In the genomic region with DNA sequence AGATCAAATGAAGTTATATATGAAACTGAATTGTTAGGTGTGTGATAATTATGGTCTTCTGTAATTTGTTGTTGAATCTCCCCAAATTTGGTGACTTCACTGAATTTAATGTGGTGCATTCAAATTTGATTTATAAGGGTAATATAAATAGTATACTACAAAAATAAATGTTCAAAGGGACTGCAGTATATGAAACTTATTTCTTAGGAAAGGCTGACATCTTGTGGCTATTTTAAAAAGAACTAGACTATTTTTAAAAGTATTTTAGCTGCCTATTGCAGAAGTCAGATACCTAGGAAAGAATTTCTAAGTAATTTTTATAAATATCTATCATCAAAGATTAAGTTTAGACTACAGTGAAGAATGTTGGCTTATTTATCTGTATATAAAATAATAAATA, we compare ENCODE assay signal across 9 cellular contexts. TPM values are rescaled to one million over a fixed set of nuclear protein-coding genes. Genes with fewer than 3 reads are reported as not detected.
DNase-seq lines count a peak whose midpoint lies in the region; ATAC-seq and TF ChIP-seq lines count a peak whose summit lies in the region.
"Had no signal": no experiment of that assay in that cellular context is flagged by ENCODE, and none has a peak within 500 bp of the region (broad histone marks: within the 10 kb centered on the region; RNA-seq: fewer than 3 reads in every experiment).

No MANE protein-coding gene starts in this region.

- H3K4me3 Mint-ChIP-seq in activated naive CD8-positive, alpha-beta T cell treated with anti-CD3 and anti-CD28 coated beads for 36 hours = no peak overlapping the region
- H3K4me3 Mint-ChIP-seq: stimulated activated naive B cell treated with anti-CD40 and anti-IgM and Interleukin-4, amounts not matched to agents 10 μg/mL and 1 μg/mL and 100 μg/mL, for 72 hours had no signal

- no peaks in the 10 kb centered on the region for H3K79me2 ChIP-seq in hepatocyte

- H3K4me1 Mint-ChIP-seq in activated naive CD8-positive, alpha-beta T cell treated with anti-CD3 and anti-CD28 coated beads for 36 hours = no peaks in the 10 kb centered on the region
- H3K4me1 Mint-ChIP-seq: stimulated activated naive B cell treated with anti-CD40 and anti-IgM and Interleukin-4, amounts not matched to agents 10 μg/mL and 1 μg/mL and 100 μg/mL, for 72 hours had no signal

- no peak overlapping the region for H3K4me3 ChIP-seq in hepatocyte

- H3K36me3 Mint-ChIP-seq in activated naive CD8-positive, alpha-beta T cell treated with anti-CD3 and anti-CD28 coated beads for 36 hours = no peaks in the 10 kb centered on the region
- H3K36me3 Mint-ChIP-seq: stimulated activated naive B cell treated with anti-CD40 and anti-IgM and Interleukin-4, amounts not matched to agents 10 μg/mL and 1 μg/mL and 100 μg/mL, for 72 hours had no signal

- no peaks in the 10 kb centered on the region for H3K27me3 ChIP-seq in hepatocyte

- no peaks in the 10 kb centered on the region for H3K9me3 Mint-ChIP-seq in activated naive CD8-positive, alpha-beta T cell treated with anti-CD3 and anti-CD28 coated beads for 36 hours
- H3K9me3 Mint-ChIP-seq: stimulated activated naive B cell treated with anti-CD40 and anti-IgM and Interleukin-4, amounts not matched to agents 10 μg/mL and 1 μg/mL and 100 μg/mL, for 72 hours had no signal

- no peak overlapping the region for H3K27ac Mint-ChIP-seq in activated naive CD8-positive, alpha-beta T cell treated with anti-CD3 and anti-CD28 coated beads for 36 hours
- H3K27ac Mint-ChIP-seq: stimulated activated naive B cell treated with anti-CD40 and anti-IgM and Interleukin-4, amounts not matched to agents 10 μg/mL and 1 μg/mL and 100 μg/mL, for 72 hours had no signal

- in situ Hi-C loops in Caki2 (cut with HindIII; ENCODE audit: low pct_unique_long_range_greater_than_20kb, low sequenced_read_pairs) = no loop called here
- in situ Hi-C loops in SK-MEL-5 (cut with HindIII; ENCODE audit: low pct_unique_long_range_greater_than_20kb, low sequenced_read_pairs) = no loop called here

- TF ChIP-seq CTCF in hepatocyte (IDR thresholded peaks at IDR 0.05; ENCODE audit: poor library complexity) = peak; percentile 63
- TF ChIP-seq CTCF in omental fat pad (IDR thresholded peaks at IDR 0.05) = no peak

- H3K27me3 Mint-ChIP-seq in activated naive CD8-positive, alpha-beta T cell treated with anti-CD3 and anti-CD28 coated beads for 36 hours = peaks cover 13% of the 10 kb centered on the region
- H3K27me3 Mint-ChIP-seq: stimulated activated naive B cell treated with anti-CD40 and anti-IgM and Interleukin-4, amounts not matched to agents 10 μg/mL and 1 μg/mL and 100 μg/mL, for 72 hours had no signal

- H3K4me1 ChIP-seq in hepatocyte (ENCODE audit: insufficient read depth) = no peaks in the 10 kb centered on the region

- no peaks in the 10 kb centered on the region for H3K36me3 ChIP-seq in hepatocyte (replicated peaks; ENCODE audit: insufficient read depth, low read depth)

- DNase-seq in Caki2 (ENCODE audit: low read depth) = peak; percentile 18
- DNase-seq in HCEC 1CT = peak; percentile 40
- peak; percentile 49 for DNase-seq in SK-MEL-5 (ENCODE audit: low read depth, low spot score)
- DNase-seq in hepatocyte (ENCODE audit: low spot score) = peak; percentile 30
- DNase-seq in omental fat pad (ENCODE audit: low spot score) = no peak
- DNase-seq in activated naive CD8-positive, alpha-beta T cell treated with anti-CD3 and anti-CD28 coated beads for 36 hours = no peak
- DNase-seq in NK-92 (lab: John Stamatoyannopoulos, UW; ENCODE audit: unreplicated experiment) = no peak
- DNase-seq: stimulated activated naive B cell treated with anti-CD40 and anti-IgM and Interleukin-4, amounts not matched to agents 10 μg/mL and 1 μg/mL and 100 μg/mL, for 72 hours had no signal

- no peaks in the 10 kb centered on the region for H3K9me2 ChIP-seq in hepatocyte (replicated peaks; ENCODE audit: insufficient read depth)

- no peaks in the 10 kb centered on the region for H4K20me1 ChIP-seq in hepatocyte (ENCODE audit: insufficient read depth, poor library complexity, severe bottlenecking)

- ATAC-seq in HG03025 (IDR thresholded peaks at IDR 0.05; ENCODE audit: low FRiP score, unreplicated experiment) = no peak
- ATAC-seq in omental fat pad (ENCODE audit: low FRiP score) = no peak

- no peaks in the 10 kb centered on the region for H3K9me3 ChIP-seq in hepatocyte (ENCODE audit: low read depth)

- H2AFZ ChIP-seq in hepatocyte = no peak overlapping the region

- no peak overlapping the region for H3K27ac ChIP-seq in hepatocyte

- no peak overlapping the region for H3K4me2 ChIP-seq in hepatocyte

RNA-seq across cellular contexts. Expression of gene ATRNL1, which starts 36.6 kb away (rescaled TPM):
- 124 and 137 TPM in 2 replicates for total RNA-seq in Caki2 (2014; rRNA removed; shearing (Covaris generic); ENCODE audit: low replicate concordance)
- total RNA-seq in SK-MEL-5 (2014; rRNA removed; shearing (Covaris generic)) = 41.9 and 43.6 TPM in 2 replicates
- polyA plus RNA-seq in SK-MEL-5 (2015; cell fraction: cytosol; rRNA removed) = 16.3 and 26.0 TPM in 2 replicates
- polyA plus RNA-seq in SK-MEL-5 (2015; cell fraction: nucleus; rRNA removed) = 8.7 and 14.7 TPM in 2 replicates
- total RNA-seq in hepatocyte (17.4 and 18.7 TPM in 2 replicates), omental fat pad (10 to 100 TPM in 1 of 4 donors, 1 to 10 TPM in 3; 2.5 to 19.0 (median 4.6) TPM)
- 3.7 and 5.9 TPM in 2 replicates for polyA plus RNA-seq in hepatocyte
- 1 to 10 TPM in 1 of 2 experiments, under 1 TPM in 1; 0.41 to 1.0 TPM for total RNA-seq in activated naive CD8-positive, alpha-beta T cell treated with anti-CD3 and anti-CD28 coated beads for 36 hours

Comparison
In these comparisons a context has a peak if more than half of its experiments do, and no peak if none do; other contexts are left out.
1. DNase-seq: peak in Caki2 (single experiment), HCEC 1CT (single experiment), SK-MEL-5 (single experiment) and hepatocyte (single experiment); none in omental fat pad (single experiment), activated naive CD8-positive, alpha-beta T cell treated with anti-CD3 and anti-CD28 coated beads for 36 hours (single experiment) and NK-92 (single experiment).